ENCODE assay signal across 10 cellular contexts in the genomic region with DNA sequence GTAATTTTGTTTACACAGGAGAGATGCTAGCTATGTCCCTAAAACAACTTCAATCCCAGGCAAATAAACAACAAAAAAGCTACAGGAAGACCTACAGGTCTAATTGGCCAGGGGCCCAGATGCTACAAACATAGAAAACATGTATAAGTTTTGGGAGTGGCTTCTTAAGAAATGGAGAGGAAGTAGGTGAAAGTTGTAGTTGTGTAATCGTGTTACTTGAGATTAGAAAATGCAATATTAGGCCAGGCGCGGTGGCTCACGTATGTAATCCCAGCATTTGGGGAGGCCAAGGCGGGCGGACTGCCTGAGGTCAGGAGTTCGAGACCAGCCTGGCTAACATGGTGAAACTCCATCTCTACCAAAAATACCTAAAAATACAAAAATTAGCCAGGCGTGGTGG.
DNase-seq lines count a peak whose midpoint lies in the region; ATAC-seq and TF ChIP-seq lines count a peak whose summit lies in the region.
"Had no signal": no experiment of that assay in that cellular context is flagged by ENCODE, and none has a peak within 500 bp of the region (broad histone marks: within the 10 kb centered on the region; RNA-seq: fewer than 3 reads in every experiment).

No MANE protein-coding gene starts in this region.

- H3K9me3 Mint-ChIP-seq in CD4-positive, CD25-positive, alpha-beta regulatory T cell: peaks cover 0 to 1% (median 0%) of the 10 kb centered on the region in 7 donors
- no peaks in the 10 kb centered on the region for H3K9me3 Mint-ChIP-seq in activated naive CD4-positive, alpha-beta T cell treated with anti-CD3 and anti-CD28 coated beads, Interleukin-2, amount 50 U/mL, for 72 hours

- H3K9me3 ChIP-seq in CD4-positive, CD25-positive, alpha-beta regulatory T cell (ENCODE audit: control insufficient read depth in 2 of 2, low read length in 2 of 2): no peaks in the 10 kb centered on the region
- no peaks in the 10 kb centered on the region for H3K9me3 ChIP-seq in lung (ENCODE audit: control insufficient read depth in 2 of 2, insufficient read depth in 1 of 2, low read length in 1 of 2)
- H3K9me3 ChIP-seq: thoracic aorta had no signal

- no peaks in the 10 kb centered on the region for H3K27me3 ChIP-seq in CD4-positive, CD25-positive, alpha-beta regulatory T cell (ENCODE audit: control insufficient read depth, insufficient read depth, low read length)
- no peaks in the 10 kb centered on the region for H3K27me3 ChIP-seq in lung (ENCODE audit: control insufficient read depth, insufficient read depth)

- peak in 2 of 3 donors; percentile 36 to 84 for DNase-seq in CD4-positive, CD25-positive, alpha-beta regulatory T cell
- DNase-seq in LoVo (ENCODE audit: low spot score): peak; percentile 86
- DNase-seq in activated naive CD4-positive, alpha-beta T cell treated with anti-CD3 and anti-CD28 coated beads, Interleukin-2, amount 50 U/mL, for 72 hours (ENCODE audit: low spot score in 2 of 2): no peak
- DNase-seq in lung (ENCODE audit: low spot score): peak; percentile 45
- no peak for DNase-seq in cerebellum (ENCODE audit: low spot score)
- DNase-seq in activated CD8-positive, alpha-beta memory T cell treated with anti-CD3 and anti-CD28 coated beads, Interleukin-2, amount 50 U/mL, for 48 hours: no peak
- no peak for DNase-seq in left lobe of liver (ENCODE audit: low spot score)

- 38 to 39% methylated on average over 8 of the region's 8 CpGs for WGBS in lung, 2 donors

- H3K36me3 ChIP-seq in CD4-positive, CD25-positive, alpha-beta regulatory T cell (ENCODE audit: control insufficient read depth, insufficient read depth, low read length): no peaks in the 10 kb centered on the region
- no peaks in the 10 kb centered on the region for H3K36me3 ChIP-seq in lung (ENCODE audit: control insufficient read depth in 2 of 2, insufficient read depth in 2 of 2, low read length in 2 of 2)
- H3K36me3 ChIP-seq: thoracic aorta had no signal

- peaks cover 84% of the 10 kb centered on the region for H3K4me1 ChIP-seq in CD4-positive, CD25-positive, alpha-beta regulatory T cell (ENCODE audit: control insufficient read depth, insufficient read depth, low read length, poor library complexity, severe bottlenecking)
- H3K4me1 ChIP-seq in lung (ENCODE audit: control insufficient read depth in 2 of 2, insufficient read depth in 2 of 2, low read length in 2 of 2): peaks cover 9 to 12% of the 10 kb centered on the region in 2 donors

- peak overlapping the region; percentile 91 to 99 (median 99) for H3K27ac Mint-ChIP-seq in CD4-positive, CD25-positive, alpha-beta regulatory T cell
- H3K27ac Mint-ChIP-seq in activated naive CD4-positive, alpha-beta T cell treated with anti-CD3 and anti-CD28 coated beads, Interleukin-2, amount 50 U/mL, for 72 hours: peak overlapping the region; percentile 88 to 89

- peak overlapping the region; percentile 65 for H3K27ac ChIP-seq in CD4-positive, CD25-positive, alpha-beta regulatory T cell (ENCODE audit: insufficient read depth, low read length, poor library complexity, severe bottlenecking)
- H3K27ac ChIP-seq in lung (ENCODE audit: low read depth in 1 of 2, low read length in 1 of 2): no peak overlapping the region
- H3K27ac ChIP-seq: thoracic aorta had no signal

- TF ChIP-seq CTCF in lung (IDR thresholded peaks at IDR 0.05; ENCODE audit: control extremely low read depth, extremely low read depth): no peak

- peaks cover 20 to 93% (median 79%) of the 10 kb centered on the region in 4 donors for H3K4me1 Mint-ChIP-seq in CD4-positive, CD25-positive, alpha-beta regulatory T cell

- peaks cover 4% of the 10 kb centered on the region for H3K27me3 Mint-ChIP-seq in CD4-positive, CD25-positive, alpha-beta regulatory T cell

- peak; percentile 29 to 36 for ATAC-seq in CD4-positive, CD25-positive, alpha-beta regulatory T cell (ENCODE audit: low read depth in 2 of 2)
- ATAC-seq in activated naive CD4-positive, alpha-beta T cell treated with anti-CD3 and anti-CD28 coated beads, Interleukin-2, amount 50 U/mL, for 72 hours: no peak
- ATAC-seq in lung (ENCODE audit: insufficient read depth, low FRiP score) (no peak), GM19328 (IDR thresholded peaks at IDR 0.05; ENCODE audit: unreplicated experiment) (no peak), left lobe of liver (no peak)
- ATAC-seq: sciatic nerve had no signal

- peaks cover 16% of the 10 kb centered on the region for H3K36me3 Mint-ChIP-seq in CD4-positive, CD25-positive, alpha-beta regulatory T cell
- peaks cover 0 to 8% of the 10 kb centered on the region in 2 donors for H3K36me3 Mint-ChIP-seq in activated naive CD4-positive, alpha-beta T cell treated with anti-CD3 and anti-CD28 coated beads, Interleukin-2, amount 50 U/mL, for 72 hours

- peak overlapping the region; percentile 45 for H3K4me3 ChIP-seq in CD4-positive, CD25-positive, alpha-beta regulatory T cell (ENCODE audit: low read depth, low read length)
- no peak overlapping the region for H3K4me3 ChIP-seq in lung
- H3K4me3 ChIP-seq: thoracic aorta had no signal

- peak overlapping the region; percentile 49 to 86 (median 81) for H3K4me3 Mint-ChIP-seq in CD4-positive, CD25-positive, alpha-beta regulatory T cell

Comparison
In these comparisons a context has a peak if more than half of its experiments do, and no peak if none do; other contexts are left out.
1. ATAC-seq: peak in CD4-positive, CD25-positive, alpha-beta regulatory T cell (2 of 2); none in activated naive CD4-positive, alpha-beta T cell treated with anti-CD3 and anti-CD28 coated beads, Interleukin-2, amount 50 U/mL, for 72 hours (0 of 2), lung (single experiment), GM19328 (single experiment) and left lobe of liver (single experiment).
2. DNase-seq: peak in CD4-positive, CD25-positive, alpha-beta regulatory T cell (2 of 3), LoVo (single experiment) and lung (single experiment); none in activated naive CD4-positive, alpha-beta T cell treated with anti-CD3 and anti-CD28 coated beads, Interleukin-2, amount 50 U/mL, for 72 hours (0 of 2), cerebellum (single experiment), activated CD8-positive, alpha-beta memory T cell treated with anti-CD3 and anti-CD28 coated beads, Interleukin-2, amount 50 U/mL, for 48 hours (single experiment) and left lobe of liver (single experiment).